17 cellular contexts compared by ENCODE assay signal in the genomic region with DNA sequence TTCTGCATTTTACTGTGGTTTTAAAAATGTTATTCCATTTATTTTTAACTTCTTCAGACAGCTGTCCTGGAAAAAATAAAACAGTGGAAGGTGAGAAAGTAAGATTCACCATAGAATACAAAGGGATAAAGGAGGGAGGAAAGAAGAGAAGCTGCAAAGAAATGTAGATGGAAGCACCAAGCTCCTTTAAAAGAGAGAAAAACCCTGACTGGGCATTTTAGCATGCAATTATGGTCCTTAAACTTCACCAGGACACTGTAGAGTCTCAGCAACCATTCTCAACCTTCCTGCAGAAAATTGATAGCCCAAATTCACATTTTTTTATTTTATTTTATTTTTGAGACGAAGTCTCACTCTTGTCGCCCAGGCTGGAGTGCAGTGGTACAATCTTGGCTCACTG.
"Had no signal": no experiment of that assay in that cellular context is flagged by ENCODE, and none has a peak within 500 bp of the region (broad histone marks: within the 10 kb centered on the region; RNA-seq: fewer than 3 reads in every experiment).

No MANE protein-coding gene starts in this region.

- H3K9me3 Mint-ChIP-seq: effector memory CD8-positive, alpha-beta T cell; natural killer cell treated with Interleukin-12 subunit alpha and Interleukin-12 subunit beta and Interleukin-15 and Interleukin-18, amount 100 ng/mL, for 72 hours; type B pancreatic cell had no signal

- H3K27me3 Mint-ChIP-seq: effector memory CD8-positive, alpha-beta T cell had no signal

- H3K4me3 ChIP-seq: ascending aorta, breast epithelium, left ventricle myocardium inferior, SJCRH30 had no signal

- H3K4me3 Mint-ChIP-seq: type B pancreatic cell had no signal

- H3K36me3 ChIP-seq: ascending aorta, breast epithelium, left ventricle myocardium inferior, SJCRH30 had no signal

- H3K27ac Mint-ChIP-seq: type B pancreatic cell had no signal

- H3K9me3 ChIP-seq: ascending aorta, breast epithelium, left ventricle myocardium inferior, SJCRH30 had no signal

- DNase-seq: activated gamma-delta T cell; activated T-cell treated with anti-CD3 and anti-CD28 coated beads, Interleukin-2, amount 50 U/mL, for 1 hour; dermis blood vessel endothelial cell; effector memory CD8-positive, alpha-beta T cell; foreskin keratinocyte; glutamatergic neuron; hypothalamus; kidney; left ventricle myocardium inferior; SJCRH30; stimulated activated CD4-positive, alpha-beta T cell treated with anti-CD3 and anti-CD28 coated beads, Interleukin-2, amount 100 ng/mL, for 48 hours; stimulated activated naive CD4-positive, alpha-beta T cell treated with Interleukin-2 at 50 U/mL for 16 hours; T1000 had no signal

- H3K27me3 ChIP-seq: ascending aorta, breast epithelium, SJCRH30 had no signal

- H3K36me3 Mint-ChIP-seq: natural killer cell treated with Interleukin-12 subunit alpha and Interleukin-12 subunit beta and Interleukin-15 and Interleukin-18, amount 100 ng/mL, for 72 hours; type B pancreatic cell had no signal

- H3K27ac ChIP-seq: ascending aorta, breast epithelium, foreskin keratinocyte, left ventricle myocardium inferior, SJCRH30 had no signal

- ATAC-seq: foreskin keratinocyte had no signal

- H3K4me1 ChIP-seq: ascending aorta, breast epithelium, foreskin keratinocyte, left ventricle myocardium inferior, SJCRH30 had no signal

- FAIRE-seq: kidney had no signal
